Comparison of ENCODE assay signal across 1 cellular context in the genomic region with DNA sequence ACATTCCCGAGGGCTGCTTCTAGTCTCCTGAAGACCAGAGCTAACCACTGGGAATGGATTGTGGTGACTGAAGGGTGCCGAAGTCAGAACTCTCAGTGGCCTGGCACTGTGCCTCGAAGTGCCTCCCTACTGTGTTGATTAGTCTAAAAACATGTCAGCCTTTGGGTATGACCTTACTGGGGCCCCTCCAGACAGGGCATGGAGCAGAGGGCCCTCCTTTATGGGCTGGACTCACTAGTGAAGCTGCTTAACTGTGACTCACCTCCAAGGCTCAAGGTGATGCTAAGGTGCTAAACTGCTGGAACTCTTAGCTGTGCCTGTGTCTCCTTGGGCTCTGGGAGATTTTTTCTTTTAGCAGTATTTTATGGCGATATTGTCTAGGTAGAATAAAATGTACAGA. TPM values are rescaled to one million over a fixed set of nuclear protein-coding genes. Genes with fewer than 3 reads are reported as not detected.
"Had no signal": no experiment of that assay in that cellular context is flagged by ENCODE, and none has a peak within 500 bp of the region (broad histone marks: within the 10 kb centered on the region; RNA-seq: fewer than 3 reads in every experiment).

No MANE protein-coding gene starts in this region.

RNA-seq across cellular contexts. Expression of gene LGALS9C, which starts 2.6 kb away (rescaled TPM):
- total RNA-seq: G401 had no signal
